21 cellular contexts compared by ENCODE assay signal in the genomic region with DNA sequence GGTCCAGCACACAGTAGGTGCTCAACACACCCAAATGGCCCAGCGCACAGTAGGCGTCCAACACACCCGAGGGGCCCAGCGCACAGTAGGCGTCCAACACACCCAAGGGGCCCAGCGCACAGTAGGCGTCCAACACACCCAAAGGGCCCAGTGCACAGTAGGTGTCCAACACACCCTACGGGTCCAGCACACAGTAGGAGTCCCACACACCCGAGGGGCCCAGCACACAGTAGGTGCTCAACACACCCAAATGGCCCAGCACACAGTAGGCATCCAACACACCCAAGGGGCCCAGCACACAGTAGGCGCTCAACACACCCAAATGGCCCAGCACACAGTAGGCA.
DNase-seq lines count a peak whose midpoint lies in the region; ATAC-seq, FAIRE-seq and TF ChIP-seq lines count a peak whose summit lies in the region.
"Had no signal": no experiment of that assay in that cellular context is flagged by ENCODE, and none has a peak within 500 bp of the region (broad histone marks: within the 10 kb centered on the region; RNA-seq: fewer than 3 reads in every experiment).

No MANE protein-coding gene starts in this region.

- no peaks in the 10 kb centered on the region for H3K36me3 ChIP-seq in stomach
- H3K36me3 ChIP-seq: BLaER1, SJSA1 had no signal

- H3K27me3 ChIP-seq in stomach, result peaks cover 0 to 32% (median 0%) of the 10 kb centered on the region in 3 donors
- H3K27me3 ChIP-seq: BLaER1 had no signal

- DNase-seq in Right ventricle myocardium inferior (ENCODE audit: missing footprints), result peak; percentile 22
- no peak for DNase-seq in left cardiac atrium
- DNase-seq in HTR-8/SVneo (ENCODE audit: insufficient read length, low spot score), result no peak
- DNase-seq in islet precursor cell, result peak; percentile 32
- DNase-seq in stomach, result no peak
- no peak for DNase-seq in stimulated activated CD8-positive, alpha-beta memory T cell treated with anti-CD3 and anti-CD28 coated beads, Interleukin-4, amount 100 ng/mL, for 48 hours
- DNase-seq: DMS79, NCI-H1436, NCI-H2029, NCI-H345, NCI-H524 treated with DMSO at 0.1 percent for 48 hours, PC-3 had no signal

- H3K4me3 ChIP-seq in stomach, result no peak overlapping the region
- H3K4me3 ChIP-seq: A549, BLaER1, SJSA1 had no signal

- TF ChIP-seq CTCF in stomach (IDR thresholded peaks at IDR 0.05), result no peak

- intact Hi-C loops in Right ventricle myocardium inferior (cut with DNase I) (no loop called here), left cardiac atrium (cut with DNase I) (no loop called here), stomach (cut with DNase I; ENCODE audit: low total_unique reads) (no loop called here)

- TF ChIP-seq POLR2A in stomach (IDR thresholded peaks at IDR 0.05), result no peak

- ATAC-seq in Right ventricle myocardium inferior (no peak), left cardiac atrium (no peak), GM19452 (IDR thresholded peaks at IDR 0.05; ENCODE audit: unreplicated experiment) (no peak)
- ATAC-seq: CD8-positive, alpha-beta T cell; PC-3 had no signal

- 54 to 70% (median 63%) methylated on average over 9 to 10 of the region's 10 CpGs for WGBS in stomach, 5 donors

- no peaks in the 10 kb centered on the region for H3K9me3 ChIP-seq in stomach
- H3K9me3 ChIP-seq: A549, BLaER1, SJSA1 had no signal

- FAIRE-seq in HTR-8/SVneo (lab: Jason Lieb, UNC), result peak; percentile 36
- FAIRE-seq: A549, GM12892, GM18507, H1 had no signal

- H3K27ac ChIP-seq in stomach, result peak overlapping the region in 3 of 5 donors; percentile 72 to 81 (median 76)
- H3K27ac ChIP-seq: A549, BLaER1, KMS-11, SJSA1 had no signal

- H3K4me1 ChIP-seq in stomach, result peaks cover 17 to 52% (median 43%) of the 10 kb centered on the region in 4 donors
- H3K4me1 ChIP-seq: A549 had no signal

- no peak for TF ChIP-seq EP300 in stomach (IDR thresholded peaks at IDR 0.05)

Comparison
In these comparisons a context has a peak if more than half of its experiments do, and no peak if none do; other contexts are left out.
1. DNase-seq: peak in Right ventricle myocardium inferior (single experiment) and islet precursor cell (single experiment); none in left cardiac atrium (single experiment), HTR-8/SVneo (single experiment), stomach (single experiment) and stimulated activated CD8-positive, alpha-beta memory T cell treated with anti-CD3 and anti-CD28 coated beads, Interleukin-4, amount 100 ng/mL, for 48 hours (single experiment).